Comparison of ENCODE assay signal across 26 cellular contexts in the genomic region with DNA sequence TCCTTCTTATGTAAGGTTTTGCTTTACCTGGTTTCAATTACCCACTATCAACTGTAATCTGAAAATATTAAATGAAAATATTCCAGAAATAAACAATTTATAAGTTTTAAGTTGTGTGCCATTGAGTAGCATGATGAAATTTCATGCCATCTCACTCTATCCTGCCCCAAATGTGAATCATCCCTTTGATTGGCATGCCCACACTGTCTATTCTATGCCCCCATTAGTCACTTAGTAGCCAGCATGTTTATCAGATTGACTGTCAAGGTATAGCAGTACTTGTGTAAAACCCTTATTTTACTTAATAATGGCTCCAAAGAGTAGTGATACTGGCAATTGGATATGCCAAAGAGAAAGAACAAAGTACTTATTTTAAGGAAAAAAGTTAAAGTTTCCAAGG.
"Had no signal": no experiment of that assay in that cellular context is flagged by ENCODE, and none has a peak within 500 bp of the region (broad histone marks: within the 10 kb centered on the region; RNA-seq: fewer than 3 reads in every experiment).

No MANE protein-coding gene starts in this region.

- H3K36me3 ChIP-seq: adrenal gland, SJCRH30 had no signal

- H3K9me3 ChIP-seq: adrenal gland, SJCRH30 had no signal

- ATAC-seq: activated naive CD4-positive, alpha-beta T cell treated with anti-CD3 and anti-CD28 coated beads, Interleukin-2, amount 50 U/mL, for 72 hours; activated T-cell treated with anti-CD3 and anti-CD28 coated beads, Interleukin-2, amount 50 U/mL, for 4 hours had no signal

- H3K4me1 ChIP-seq: adrenal gland, SJCRH30 had no signal

- H3K27ac ChIP-seq: adrenal gland, KMS-11, PC-9, SJCRH30, SK-N-MC had no signal

- DNase-seq: activated CD4-positive, alpha-beta T cell treated with anti-CD3 and anti-CD28 coated beads, Interleukin-2, amount 10 ng/mL, durations not matched to agents 24 days and 14 days; activated CD4-positive, alpha-beta T cell treated with anti-CD3 and anti-CD28 coated beads, Interleukin-2, amount 50 U/mL, for 48 hours; activated CD8-positive, alpha-beta memory T cell treated with anti-CD3 and anti-CD28 coated beads, Interleukin-2, amount 50 U/mL, for 4 hours; activated gamma-delta T cell treated with Interleukin-2 at 50 U/mL for 16 hours; activated naive CD4-positive, alpha-beta T cell treated with anti-CD3 and anti-CD28 coated beads for 36 hours; activated T-cell treated with anti-CD3 and anti-CD28 coated beads for 4 hours; activated T-cell treated with anti-CD3 and anti-CD28 coated beads, Interleukin-2, amount 50 U/mL, for 4 hours; adrenal gland; anterior cingulate cortex; central memory CD4-positive, alpha-beta T cell; NCI-H1105; NCI-H1417 treated with DMSO at 0.1 percent for 48 hours; NCI-H187 treated with DMSO at 0.1 percent for 48 hours; NCI-H2081; NCI-H226; NCI-H510A; NCI-H526; NCI-H748 treated with DMSO at 0.1 percent for 48 hours; NK-92 treated with Interleukin-12 subunit alpha and Interleukin-12 subunit beta, amount 100 ng/mL, for 24 hours; PC-9; SHP77; SJCRH30; T1000 had no signal

- H3K4me3 ChIP-seq: adrenal gland, PC-9, SJCRH30, SK-N-MC had no signal

- H3K27me3 ChIP-seq: adrenal gland, SJCRH30 had no signal
